Comparison of ENCODE assay signal across 11 cellular contexts in genomic region chr3:16801698-16802097, GRCh38.
A peak's percentile ranks its signal among the peaks of the same experiment; 100 is the strongest.
DNase-seq lines count a peak whose midpoint lies in the region; ATAC-seq, FAIRE-seq and TF ChIP-seq lines count a peak whose summit lies in the region.
"Had no signal": no experiment of that assay in that cellular context is flagged by ENCODE, and none has a peak within 500 bp of the region (broad histone marks: within the 10 kb centered on the region; RNA-seq: fewer than 3 reads in every experiment).

No MANE protein-coding gene starts in this region.

- H3K36me3 ChIP-seq in uterus: no peaks in the 10 kb centered on the region

- TF ChIP-seq POLR2A in H54 (IDR thresholded peaks at IDR 0.05; ENCODE audit: low read depth, low read length) (no peak), uterus (IDR thresholded peaks at IDR 0.05) (no peak)

- intact Hi-C loops in uterus (cut with DNase I; ENCODE audit: low total_unique reads): no loop called here

- FAIRE-seq in H54 (lab: Jason Lieb, UNC): no peak

- H3K9me3 ChIP-seq in uterus: no peaks in the 10 kb centered on the region

- no peaks in the 10 kb centered on the region for H3K27me3 ChIP-seq in uterus

- H3K27ac ChIP-seq in uterus: no peak overlapping the region
- H3K27ac ChIP-seq: epithelial cell of prostate, SK-N-MC had no signal

- no peaks in the 10 kb centered on the region for H3K4me1 ChIP-seq in uterus

- DNase-seq in A172 (ENCODE audit: low spot score) (peak; percentile 32), GM04504 (ENCODE audit: low read depth) (peak; percentile 10), NCI-H446 (lab: John Stamatoyannopoulos, UW) (peak; percentile 42 to 74), cerebellum (ENCODE audit: low spot score) (peak; percentile 85), H54 (ENCODE audit: insufficient read length, low spot score) (no peak), uterus (no peak), occipital lobe (lab: John Stamatoyannopoulos, UW) (no peak)
- DNase-seq: activated T-cell treated with anti-CD3 and anti-CD28 coated beads, Interleukin-2, amount 50 U/mL, for 4 hours had no signal

- no peak for TF ChIP-seq CTCF in uterus (IDR thresholded peaks at IDR 0.05)

- H3K4me3 ChIP-seq in uterus: no peak overlapping the region
- H3K4me3 ChIP-seq: SK-N-MC had no signal

- ATAC-seq in GM18517 (IDR thresholded peaks at IDR 0.05; ENCODE audit: unreplicated experiment): no peak

Comparison
In these comparisons a context has a peak if more than half of its experiments do, and no peak if none do; other contexts are left out.
1. DNase-seq: peak in A172 (single experiment), GM04504 (single experiment), NCI-H446 (2 of 2) and cerebellum (single experiment); none in H54 (single experiment), uterus (0 of 2) and occipital lobe (single experiment).